ENCODE assay signal across 8 cellular contexts in the genomic region with DNA sequence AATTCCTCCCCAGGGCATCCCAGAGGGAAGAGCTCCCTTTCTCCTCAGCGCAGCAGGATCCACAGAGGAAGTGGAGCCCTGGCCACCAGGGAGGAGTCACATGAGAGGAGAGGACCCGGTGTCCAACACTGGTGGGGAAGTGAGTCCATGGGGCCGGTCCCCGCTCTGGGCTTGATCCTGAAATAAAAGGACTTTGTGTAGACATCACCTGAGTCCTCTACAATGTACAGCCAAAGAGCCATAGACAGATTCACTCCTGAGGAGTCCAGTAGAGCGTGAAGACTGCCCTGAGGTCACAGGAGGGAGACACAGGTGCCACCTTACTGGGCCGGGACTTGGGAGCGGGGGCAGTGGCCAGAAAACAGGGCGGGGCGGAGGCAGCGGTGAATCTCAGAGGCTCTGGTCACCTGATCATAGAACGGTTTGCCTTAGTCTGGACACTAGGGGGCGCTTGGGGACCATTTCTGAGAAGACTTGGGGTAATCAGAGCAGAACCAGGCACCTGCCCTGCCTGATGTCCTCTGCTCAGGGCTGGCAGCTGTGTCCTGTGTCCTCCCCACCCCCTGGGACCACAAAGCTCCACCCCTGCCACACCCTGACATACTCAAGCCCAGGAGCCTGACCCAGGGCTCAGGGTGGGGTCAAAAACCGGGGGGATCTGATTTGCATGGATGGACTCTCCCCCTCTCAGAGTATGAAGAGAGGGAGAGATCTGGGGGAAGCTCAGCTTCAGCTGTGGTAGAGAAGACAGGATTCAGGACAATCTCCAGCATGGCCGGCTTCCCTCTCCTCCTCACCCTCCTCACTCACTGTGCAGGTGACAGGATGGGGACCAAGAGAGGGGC.
DNase-seq lines count a peak whose midpoint lies in the region; ATAC-seq and TF ChIP-seq lines count a peak whose summit lies in the region.

No MANE protein-coding gene starts in this region.

- ATAC-seq in HG02678 (IDR thresholded peaks at IDR 0.05; ENCODE audit: unreplicated experiment) = peak; percentile 68

- H3K36me3 Mint-ChIP-seq in T-helper 2 cell treated with Interferon-gamma antibody and Interleukin-4, amounts not matched to agents 5 μg/mL and 100 μg/mL, for 36 hours (ENCODE audit: low read depth) = no peaks in the 10 kb centered on the region

- TF ChIP-seq CTCF in astrocyte of the cerebellum (IDR thresholded peaks at IDR 0.05; ENCODE audit: low read depth, low read length, missing control alignments) = peak; percentile 68

- peaks cover 6% of the 10 kb centered on the region for H3K4me1 Mint-ChIP-seq in T-helper 2 cell treated with Interferon-gamma antibody and Interleukin-4, amounts not matched to agents 5 μg/mL and 100 μg/mL, for 36 hours (ENCODE audit: low read depth)

- DNase-seq in GF-D8 (lab: John Stamatoyannopoulos, UW) (peak; percentile 8), NCI-H187 (lab: John Stamatoyannopoulos, UW) (peak; percentile 42 to 52), astrocyte of the cerebellum (ENCODE audit: low read depth) (peak; percentile 12), iPS DF 4.7 (ENCODE audit: extremely low read depth, low spot score) (peak; percentile 68), mesenteric fat pad (ENCODE audit: low spot score) (no peak)
- peak; percentile 72 for DNase-seq in T-helper 2 cell treated with Interferon-gamma antibody and Interleukin-4, amounts not matched to agents 5 μg/mL and 100 μg/mL, for 36 hours (ENCODE audit: low spot score)
- peak; percentile 68 to 87 (median 75) for DNase-seq in stimulated activated CD4-positive, alpha-beta T cell treated with anti-CD3 and anti-CD28 coated beads, Interleukin-12 subunit alpha, Interleukin-12 subunit beta, amount 100 ng/mL, for 48 hours (ENCODE audit: low read depth in 2 of 3, low spot score in 1 of 3)

- H3K4me3 Mint-ChIP-seq in T-helper 2 cell treated with Interferon-gamma antibody and Interleukin-4, amounts not matched to agents 5 μg/mL and 100 μg/mL, for 36 hours = no peak overlapping the region

- H3K27ac Mint-ChIP-seq in T-helper 2 cell treated with Interferon-gamma antibody and Interleukin-4, amounts not matched to agents 5 μg/mL and 100 μg/mL, for 36 hours = no peak overlapping the region

- no peak overlapping the region for H3K4me3 ChIP-seq in astrocyte of the cerebellum (ENCODE audit: low read depth, low read length)

- H3K9me3 Mint-ChIP-seq in T-helper 2 cell treated with Interferon-gamma antibody and Interleukin-4, amounts not matched to agents 5 μg/mL and 100 μg/mL, for 36 hours = no peaks in the 10 kb centered on the region

- H3K27me3 Mint-ChIP-seq in T-helper 2 cell treated with Interferon-gamma antibody and Interleukin-4, amounts not matched to agents 5 μg/mL and 100 μg/mL, for 36 hours (ENCODE audit: low read depth) = peaks cover 40% of the 10 kb centered on the region

- in situ Hi-C loops in astrocyte of the cerebellum (cut with HindIII; ENCODE audit: low sequenced_read_pairs) = no loop called here
